ENCODE assay signal across 15 cellular contexts in genomic region chr5:14277407-14278320, GRCh38.
DNase-seq lines count a peak whose midpoint lies in the region; ATAC-seq, FAIRE-seq and TF ChIP-seq lines count a peak whose summit lies in the region.
"Had no signal": no experiment of that assay in that cellular context is flagged by ENCODE, and none has a peak within 500 bp of the region (broad histone marks: within the 10 kb centered on the region; RNA-seq: fewer than 3 reads in every experiment).

No MANE protein-coding gene starts in this region.

- FAIRE-seq in GM12891 (lab: Jason Lieb, UNC) = peak; percentile 58

- peak; percentile 16 for TF ChIP-seq CTCF in epithelial cell of proximal tubule (conservative IDR thresholded peaks at IDR 0.05; ENCODE audit: low read depth, low read length)

- ATAC-seq in GM21528 (IDR thresholded peaks at IDR 0.05; ENCODE audit: low FRiP score, unreplicated experiment) (peak; percentile 59), HG03442 (IDR thresholded peaks at IDR 0.05; ENCODE audit: unreplicated experiment) (peak; percentile 35)
- ATAC-seq: activated CD4-positive, CD25-positive, alpha-beta regulatory T cell treated with anti-CD3 and anti-CD28 coated beads, Interleukin-2, amount 50 U/mL, for 24 hours; left cardiac atrium had no signal

- H3K4me3 ChIP-seq in epithelial cell of proximal tubule (ENCODE audit: low read depth, low read length) = no peak overlapping the region
- H3K4me3 ChIP-seq: neural progenitor cell had no signal

- no peak for DNase-seq in GM12891 (ENCODE audit: insufficient read length, low spot score)
- DNase-seq in epithelial cell of proximal tubule (ENCODE audit: low read depth) = no peak
- no peak for DNase-seq in SW 1271 (lab: John Stamatoyannopoulos, UW)
- no peak for DNase-seq in posterior cingulate gyrus
- no peak for DNase-seq in COR-L47 (lab: John Stamatoyannopoulos, UW)
- no peak for DNase-seq in KG1 (lab: John Stamatoyannopoulos, UW)
- DNase-seq: KBM-7; left cardiac atrium; NCI-H226; SHP77; stimulated activated naive CD4-positive, alpha-beta T cell treated with Interleukin-2 at 50 U/mL for 16 hours had no signal

- intact Hi-C loops in posterior cingulate gyrus (cut with DNase I) = no loop called here

- TF ChIP-seq POLR2A in GM12891 (IDR thresholded peaks at IDR 0.05; ENCODE audit: low read depth, low read length) = no peak

TF ChIP-seq in GM12891, 5 proteins besides CTCF, POLR2A, EP300 and RAD21:
- TF ChIP-seq TAF1 (IDR thresholded peaks at IDR 0.05; ENCODE audit: low read depth, low read length) (no peak), POLR2AphosphoS5 (IDR thresholded peaks at IDR 0.05; ENCODE audit: low read depth, low read length) (no peak), POU2F2 (IDR thresholded peaks at IDR 0.05; ENCODE audit: low read depth, low read length) (no peak), SPI1 (IDR thresholded peaks at IDR 0.05; ENCODE audit: low read depth, low read length) (no peak), PAX5 (IDR thresholded peaks at IDR 0.05; ENCODE audit: insufficient read depth, low read length, severe bottlenecking) (no peak)
TF ChIP-seq in GM12891: peak in this region for 0.
